In the genomic region with DNA sequence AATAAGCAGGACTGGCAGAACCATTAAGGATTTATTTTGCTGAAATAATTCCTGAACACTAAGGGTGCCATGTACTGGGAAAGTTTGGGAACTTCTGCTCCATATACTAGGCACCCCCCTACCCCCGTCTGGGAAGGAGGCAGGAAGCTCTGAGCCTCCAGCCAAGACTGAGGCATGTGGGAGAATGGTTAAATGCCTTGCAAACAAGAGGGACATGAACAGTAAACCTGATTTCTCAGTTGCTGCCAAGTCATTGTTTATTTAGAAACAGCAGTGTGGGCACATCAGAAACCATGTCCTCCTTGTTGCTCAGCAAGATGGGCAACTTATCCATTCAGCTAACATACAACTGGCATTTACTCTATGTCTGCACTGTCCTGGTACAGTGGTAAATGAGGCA, we compare ENCODE assay signal across 16 cellular contexts.
DNase-seq lines count a peak whose midpoint lies in the region; ATAC-seq, FAIRE-seq and TF ChIP-seq lines count a peak whose summit lies in the region.
"Had no signal": no experiment of that assay in that cellular context is flagged by ENCODE, and none has a peak within 500 bp of the region (broad histone marks: within the 10 kb centered on the region; RNA-seq: fewer than 3 reads in every experiment).

No MANE protein-coding gene starts in this region.

- no peak overlapping the region for H2AFZ ChIP-seq in astrocyte (ENCODE audit: low read depth, low read length)

- peaks cover 14% of the 10 kb centered on the region for H3K36me3 Mint-ChIP-seq in Calu3 (ENCODE audit: insufficient read depth, unreplicated experiment)
- no peaks in the 10 kb centered on the region for H3K36me3 Mint-ChIP-seq in astrocyte (ENCODE audit: low read depth, unreplicated experiment)
- H3K36me3 Mint-ChIP-seq: activated naive CD4-positive, alpha-beta T cell treated with anti-CD3 and anti-CD28 coated beads, Interleukin-2, amount 50 U/mL, for 24 hours had no signal

- BruUV-seq in Calu3 (replicated peaks; lab: Mats Ljungman, UMichigan), result no TSS peak

- peak overlapping the region; percentile 91 for H3K27ac Mint-ChIP-seq in Calu3 (ENCODE audit: unreplicated experiment)
- peak overlapping the region; percentile 91 for H3K27ac Mint-ChIP-seq in astrocyte (ENCODE audit: unreplicated experiment)
- H3K27ac Mint-ChIP-seq: activated naive CD4-positive, alpha-beta T cell treated with anti-CD3 and anti-CD28 coated beads, Interleukin-2, amount 50 U/mL, for 24 hours; B cell; HFFc6 had no signal

- H3K27me3 ChIP-seq in astrocyte (ENCODE audit: insufficient read depth, low read length) (no peaks in the 10 kb centered on the region), lower lobe of right lung (ENCODE audit: low read depth) (no peaks in the 10 kb centered on the region), heart left ventricle (peaks cover 0 to 5% (median 0%) of the 10 kb centered on the region in 9 donors)

- H3K9me3 ChIP-seq in astrocyte (ENCODE audit: insufficient read depth, low read depth, low read length) (no peaks in the 10 kb centered on the region), mesodermal cell (ENCODE audit: control insufficient read depth, low read length) (peaks cover 5% of the 10 kb centered on the region), lower lobe of right lung (peaks cover 6% of the 10 kb centered on the region), heart left ventricle (peaks cover 0 to 16% (median 0%) of the 10 kb centered on the region in 12 donors)
- H3K9me3 ChIP-seq: thoracic aorta had no signal

- H3K4me3 Mint-ChIP-seq in Calu3 (ENCODE audit: low read depth, unreplicated experiment), result no peak overlapping the region
- no peak overlapping the region for H3K4me3 Mint-ChIP-seq in astrocyte (ENCODE audit: unreplicated experiment)
- H3K4me3 Mint-ChIP-seq: activated naive CD4-positive, alpha-beta T cell treated with anti-CD3 and anti-CD28 coated beads, Interleukin-2, amount 50 U/mL, for 24 hours; B cell; HFFc6 had no signal

- H3K4me2 ChIP-seq in astrocyte (ENCODE audit: low read length), result peak overlapping the region; percentile 32

- WGBS in mesodermal cell (ENCODE audit: insufficient coverage in 2 of 2), 2 experiments, result no CpG with 5 or more reads among the region's 1 CpG
- WGBS in heart left ventricle, 4 donors, result 0 to 30% (median 14%) methylated on average over 1 of the region's 1 CpG

- DNase-seq in Calu3 (peak; percentile 42), LHCN-M2 (ENCODE audit: low read depth) (peak; percentile 41), astrocyte (ENCODE audit: low read depth) (peak; percentile 31), lower lobe of right lung (no peak), heart left ventricle (no peak)
- no peak for DNase-seq in activated CD4-positive, alpha-beta T cell treated with anti-CD3 and anti-CD28 coated beads for 48 hours
- DNase-seq: head of caudate nucleus; NCI-H1105; stimulated activated CD4-positive, alpha-beta T cell treated with anti-CD3 and anti-CD28 coated beads, Interleukin-4, amount 100 ng/mL, for 4 hours had no signal

- H3K9me3 Mint-ChIP-seq in Calu3 (ENCODE audit: low read depth, unreplicated experiment) (peaks cover 7% of the 10 kb centered on the region), astrocyte (ENCODE audit: unreplicated experiment) (peaks cover 4% of the 10 kb centered on the region)
- H3K9me3 Mint-ChIP-seq: activated naive CD4-positive, alpha-beta T cell treated with anti-CD3 and anti-CD28 coated beads, Interleukin-2, amount 50 U/mL, for 24 hours had no signal

- H3K4me3 ChIP-seq in astrocyte (ENCODE audit: insufficient read depth, low read depth, low read length), result no peak overlapping the region
- H3K4me3 ChIP-seq in mesodermal cell (ENCODE audit: extremely low read depth, insufficient read depth, low read length, poor library complexity, severe bottlenecking), result no peak overlapping the region
- H3K4me3 ChIP-seq in lower lobe of right lung, result no peak overlapping the region
- no peak overlapping the region for H3K4me3 ChIP-seq in heart left ventricle
- H3K4me3 ChIP-seq: thoracic aorta had no signal

- no peaks in the 10 kb centered on the region for H4K20me1 ChIP-seq in astrocyte (ENCODE audit: insufficient read depth, low read length)

- TF ChIP-seq POLR2A in heart left ventricle (IDR thresholded peaks at IDR 0.05), result no peak

- H3K4me1 Mint-ChIP-seq in Calu3 (ENCODE audit: low read depth, unreplicated experiment) (peaks cover 51% of the 10 kb centered on the region), astrocyte (ENCODE audit: low read depth, unreplicated experiment) (peaks cover 38% of the 10 kb centered on the region)
- H3K4me1 Mint-ChIP-seq: activated naive CD4-positive, alpha-beta T cell treated with anti-CD3 and anti-CD28 coated beads, Interleukin-2, amount 50 U/mL, for 24 hours; B cell had no signal

- H3K27me3 Mint-ChIP-seq in Calu3 (ENCODE audit: unreplicated experiment), result no peaks in the 10 kb centered on the region
- H3K27me3 Mint-ChIP-seq in astrocyte (ENCODE audit: low read depth, unreplicated experiment), result no peaks in the 10 kb centered on the region

- FAIRE-seq in astrocyte (lab: Jason Lieb, UNC), result peak; percentile 37
- FAIRE-seq: GM19239 had no signal

- H3K36me3 ChIP-seq in astrocyte (ENCODE audit: insufficient read depth, low read length) (no peaks in the 10 kb centered on the region), mesodermal cell (ENCODE audit: control insufficient read depth, insufficient read depth, low read length) (no peaks in the 10 kb centered on the region), lower lobe of right lung (no peaks in the 10 kb centered on the region), heart left ventricle (no peaks in the 10 kb centered on the region)
- H3K36me3 ChIP-seq: thoracic aorta had no signal

- peak overlapping the region; percentile 65 for H3K9ac ChIP-seq in astrocyte (ENCODE audit: low read length)

- H3K4me1 ChIP-seq in astrocyte (ENCODE audit: insufficient read depth, low read length) (peaks cover 45% of the 10 kb centered on the region), mesodermal cell (ENCODE audit: control insufficient read depth, insufficient read depth, low read length, poor library complexity, severe bottlenecking) (peaks cover 26% of the 10 kb centered on the region), lower lobe of right lung (peaks cover 4% of the 10 kb centered on the region), heart left ventricle (peaks cover 0 to 17% (median 0%) of the 10 kb centered on the region in 12 donors)

- no peak for ATAC-seq in lower lobe of right lung
- ATAC-seq in heart left ventricle, result no peak
- no peak for ATAC-seq in HG03342 (IDR thresholded peaks at IDR 0.05; ENCODE audit: unreplicated experiment)

- intact Hi-C loops in Calu3 (cut with micrococcal nuclease; ENCODE audit: unreplicated experiment), result loop anchor here (10.0 kb wide), 1 partner anchor 189 kb away; no protein-coding TSS in a partner anchor
- intact Hi-C loops in lower lobe of right lung (cut with DNase I), result no loop called here
- intact Hi-C loops in heart left ventricle (cut with DNase I), result no loop called here

- H3K79me2 ChIP-seq in astrocyte (ENCODE audit: insufficient read depth, low read length), result no peaks in the 10 kb centered on the region

- CTCF ChIA-PET in Calu3 (lab: Charles Lee), result no interaction called here

- H3K27ac ChIP-seq in astrocyte (ENCODE audit: low read depth, low read length) (peak overlapping the region; percentile 95), mesodermal cell (ENCODE audit: low read depth, low read length, severe bottlenecking) (peak overlapping the region; percentile 61), lower lobe of right lung (no peak overlapping the region), heart left ventricle (no peak overlapping the region)
- H3K27ac ChIP-seq: thoracic aorta had no signal

- TF ChIP-seq CTCF in Calu3 (IDR thresholded peaks at IDR 0.05; ENCODE audit: unreplicated experiment) (no peak), astrocyte (IDR thresholded peaks at IDR 0.05; ENCODE audit: insufficient read depth, low read depth, low read length) (no peak), lower lobe of right lung (IDR thresholded peaks at IDR 0.05) (no peak), heart left ventricle (IDR thresholded peaks at IDR 0.05) (no peak)

Comparison
In these comparisons a context has a peak if more than half of its experiments do, and no peak if none do; other contexts are left out.
1. DNase-seq: peak in Calu3 (single experiment), LHCN-M2 (single experiment) and astrocyte (single experiment); none in lower lobe of right lung (single experiment), activated CD4-positive, alpha-beta T cell treated with anti-CD3 and anti-CD28 coated beads for 48 hours (single experiment) and heart left ventricle (0 of 5).
2. H3K27ac ChIP-seq: peak in astrocyte (single experiment) and mesodermal cell (single experiment); none in lower lobe of right lung (single experiment) and heart left ventricle (0 of 12).